In genomic region chrX:105975382-105975781, GRCh38 we compare ENCODE assay signal across 13 cellular contexts.
DNase-seq lines count a peak whose midpoint lies in the region; ATAC-seq and TF ChIP-seq lines count a peak whose summit lies in the region.
"Had no signal": no experiment of that assay in that cellular context is flagged by ENCODE, and none has a peak within 500 bp of the region (broad histone marks: within the 10 kb centered on the region; RNA-seq: fewer than 3 reads in every experiment).

No MANE protein-coding gene starts in this region.

- H2AFZ ChIP-seq in HCT116 (ENCODE audit: low read depth, low read length, poor library complexity, severe bottlenecking): no peak overlapping the region

- RAD21 ChIA-PET in HCT116 (lab: Charles Lee; ENCODE audit: low non-redundant PET in 1 of 2, low total read pairs in 2 of 2, uncharacterized antibody in 2 of 2, unreplicated experiment in 2 of 2): no interaction called here

- no peak overlapping the region for H3K9ac ChIP-seq in HCT116 (ENCODE audit: low read length)

- POLR2A ChIA-PET in HCT116 (lab: Charles Lee): no interaction called here
- POLR2A ChIA-PET in Panc1 (lab: Charles Lee): no interaction called here
- POLR2A ChIA-PET in CD4-positive, alpha-beta T cell (lab: Charles Lee): no interaction called here

- CTCF ChIA-PET in HCT116 (lab: Charles Lee) (interaction anchor here (1.6 to 2.2 kb wide), 2 partner anchors 65 to 423 kb away, joined by 6 to 8 read pairs; no protein-coding TSS in a partner anchor), Panc1 (lab: Charles Lee) (interaction anchor here (0.6 kb wide), 1 partner anchor 645 kb away, joined by 3 read pairs; no protein-coding TSS in a partner anchor)
- CTCF ChIA-PET in CD4-positive, alpha-beta T cell (lab: Charles Lee): no interaction called here

- BruUV-seq in HCT116 (replicated peaks; lab: Mats Ljungman, UMichigan) (no TSS peak), Panc1 (replicated peaks; lab: Mats Ljungman, UMichigan) (no TSS peak)

- no peaks in the 10 kb centered on the region for H4K20me1 ChIP-seq in HCT116 (ENCODE audit: insufficient read depth)

- peaks cover 3% of the 10 kb centered on the region for H3K9me3 Mint-ChIP-seq in CD4-positive, alpha-beta T cell

- TF ChIP-seq RAD21 in HCT116 (IDR thresholded peaks at IDR 0.05; ENCODE audit: low read depth): peak; percentile 57

- no peak overlapping the region for H3K4me3 ChIP-seq in HCT116 (replicated peaks in 1 of 2; ENCODE audit: low read depth in 1 of 2, low read length in 2 of 2)
- no peak overlapping the region for H3K4me3 ChIP-seq in Panc1 (ENCODE audit: low read depth in 2 of 2, low read length in 2 of 2)
- H3K4me3 ChIP-seq in fibroblast of the aortic adventitia (ENCODE audit: low read depth, low read length): no peak overlapping the region
- H3K4me3 ChIP-seq in ovary: no peak overlapping the region
- H3K4me3 ChIP-seq in thyroid gland (replicated peaks in 1 of 3): no peak overlapping the region
- H3K4me3 ChIP-seq in sigmoid colon: no peak overlapping the region
- H3K4me3 ChIP-seq: colonic mucosa, tibial artery had no signal

- no peak overlapping the region for H3K4me2 ChIP-seq in HCT116 (ENCODE audit: low read length)

- no peaks in the 10 kb centered on the region for H3K4me1 Mint-ChIP-seq in CD4-positive, alpha-beta T cell (ENCODE audit: low read depth)

- H3K9me3 ChIP-seq in HCT116 (ENCODE audit: control insufficient read depth in 1 of 2, insufficient read depth in 1 of 2, low read depth in 1 of 2, low read length in 2 of 2): no peaks in the 10 kb centered on the region
- H3K9me3 ChIP-seq in Panc1 (ENCODE audit: control insufficient read depth, insufficient read depth, low read depth, low read length): no peaks in the 10 kb centered on the region
- H3K9me3 ChIP-seq in ovary: no peaks in the 10 kb centered on the region
- H3K9me3 ChIP-seq in thyroid gland: no peaks in the 10 kb centered on the region
- no peaks in the 10 kb centered on the region for H3K9me3 ChIP-seq in CD4-positive, alpha-beta T cell (ENCODE audit: control insufficient read depth, low read length)
- H3K9me3 ChIP-seq in sigmoid colon: no peaks in the 10 kb centered on the region
- H3K9me3 ChIP-seq: colonic mucosa had no signal

- TF ChIP-seq EP300 in ovary (IDR thresholded peaks at IDR 0.05): no peak
- TF ChIP-seq EP300 in sigmoid colon (IDR thresholded peaks at IDR 0.05): no peak

- no peaks in the 10 kb centered on the region for H3K9me2 ChIP-seq in HCT116 (ENCODE audit: insufficient read depth)

- no peaks in the 10 kb centered on the region for H3K79me2 ChIP-seq in HCT116 (ENCODE audit: insufficient read depth, low read length)

- TF ChIP-seq CTCF in HCT116 (IDR thresholded peaks at IDR 0.05 in 2 of 3, conservative IDR thresholded peaks at IDR 0.05 in 1 of 3; ENCODE audit: borderline replicate concordance in 1 of 3, insufficient read depth in 1 of 3, low read depth in 2 of 3, low read length in 2 of 3): peak; percentile 12 to 43 (median 29); a peak in 4 of 6 replicates
- peak; percentile 11; the same call in 1 of the 2 replicates for TF ChIP-seq CTCF in Panc1 (IDR thresholded peaks at IDR 0.05)
- TF ChIP-seq CTCF in fibroblast of the aortic adventitia (IDR thresholded peaks at IDR 0.05; ENCODE audit: insufficient read depth, low read length): no peak
- TF ChIP-seq CTCF in ovary (IDR thresholded peaks at IDR 0.05): peak in 2 of 3 donors; percentile 34 to 42
- TF ChIP-seq CTCF in thyroid gland (IDR thresholded peaks at IDR 0.05): peak in 2 of 6 experiments; percentile 23 to 36
- TF ChIP-seq CTCF in CD4-positive, alpha-beta T cell (IDR thresholded peaks at IDR 0.05): no peak
- TF ChIP-seq CTCF in sigmoid colon (IDR thresholded peaks at IDR 0.05): no peak

- in situ Hi-C loops in Panc1 (cut with HindIII; ENCODE audit: low pct_unique_long_range_greater_than_20kb, low sequenced_read_pairs): no loop called here

- DNase-seq in HCT116 (ENCODE audit: low read depth, low spot score): peak; percentile 12
- DNase-seq in Panc1 (ENCODE audit: low read depth, low spot score): no peak
- peak; percentile 0 for DNase-seq in fibroblast of the aortic adventitia (ENCODE audit: low read depth)
- no peak for DNase-seq in ovary
- no peak for DNase-seq in thyroid gland
- DNase-seq in CD4-positive, alpha-beta T cell: no peak
- DNase-seq in sigmoid colon: no peak
- DNase-seq: activated T-cell treated with anti-CD3 and anti-CD28 coated beads, Interleukin-2, amount 50 U/mL, for 72 hours; colonic mucosa; DMS153; H7; occipital lobe; tibial artery had no signal

- no peak for TF ChIP-seq POLR2A in HCT116 (IDR thresholded peaks at IDR 0.05; ENCODE audit: borderline replicate concordance, extremely low read depth, insufficient read depth, insufficient read length)
- no peak for TF ChIP-seq POLR2A in ovary (IDR thresholded peaks at IDR 0.05)
- TF ChIP-seq POLR2A in thyroid gland (IDR thresholded peaks at IDR 0.05): no peak
- TF ChIP-seq POLR2A in sigmoid colon (IDR thresholded peaks at IDR 0.05): no peak

- no peak overlapping the region for H3K4me3 Mint-ChIP-seq in CD4-positive, alpha-beta T cell
- H3K4me3 Mint-ChIP-seq: activated T-cell treated with anti-CD3 and anti-CD28 coated beads, Interleukin-2, amount 50 U/mL, for 72 hours had no signal

- H3K27me3 ChIP-seq in HCT116 (ENCODE audit: insufficient read depth, low read length) (no peaks in the 10 kb centered on the region), Panc1 (ENCODE audit: control insufficient read depth, insufficient read depth, low read length) (no peaks in the 10 kb centered on the region), ovary (no peaks in the 10 kb centered on the region), thyroid gland (no peaks in the 10 kb centered on the region), sigmoid colon (no peaks in the 10 kb centered on the region)
- H3K27me3 ChIP-seq in CD4-positive, alpha-beta T cell (ENCODE audit: control insufficient read depth, insufficient read depth, low read length): no peaks in the 10 kb centered on the region
- H3K27me3 ChIP-seq: colonic mucosa, tibial artery had no signal

- ATAC-seq in HCT116: 0 out of 2 replicates have a peak, but pooled peaks have one; percentile 44
- ATAC-seq in Panc1: no peak
- no peak for ATAC-seq in CD4-positive, alpha-beta T cell (ENCODE audit: poor library complexity)
- ATAC-seq: activated T-cell treated with anti-CD3 and anti-CD28 coated beads, Interleukin-2, amount 50 U/mL, for 72 hours had no signal

- no peaks in the 10 kb centered on the region for H3K27me3 Mint-ChIP-seq in CD4-positive, alpha-beta T cell

- H3K4me1 ChIP-seq in HCT116 (ENCODE audit: control insufficient read depth in 1 of 2, insufficient read depth in 2 of 2, low read length in 2 of 2): no peaks in the 10 kb centered on the region
- no peaks in the 10 kb centered on the region for H3K4me1 ChIP-seq in Panc1 (ENCODE audit: control insufficient read depth, insufficient read depth, low read length)
- H3K4me1 ChIP-seq in ovary (ENCODE audit: insufficient read depth): no peaks in the 10 kb centered on the region
- no peaks in the 10 kb centered on the region for H3K4me1 ChIP-seq in thyroid gland
- no peaks in the 10 kb centered on the region for H3K4me1 ChIP-seq in sigmoid colon
- H3K4me1 ChIP-seq: colonic mucosa, tibial artery had no signal

- no peak overlapping the region for H3K27ac ChIP-seq in HCT116 (ENCODE audit: low read depth, low read length)
- H3K27ac ChIP-seq in Panc1 (ENCODE audit: low read length): no peak overlapping the region
- H3K27ac ChIP-seq in ovary: no peak overlapping the region
- H3K27ac ChIP-seq in thyroid gland: no peak overlapping the region
- H3K27ac ChIP-seq in CD4-positive, alpha-beta T cell (ENCODE audit: low read depth, low read length): no peak overlapping the region
- H3K27ac ChIP-seq in sigmoid colon: no peak overlapping the region
- H3K27ac ChIP-seq: colonic mucosa, tibial artery had no signal

- no peaks in the 10 kb centered on the region for H3K36me3 Mint-ChIP-seq in CD4-positive, alpha-beta T cell (ENCODE audit: low read depth)

- intact Hi-C loops in HCT116 (cut with micrococcal nuclease) (loop anchor here (2.0 kb wide), 1 partner anchor 421 kb away; no protein-coding TSS in a partner anchor), Panc1 (cut with micrococcal nuclease; ENCODE audit: unreplicated experiment) (no loop called here), ovary (cut with DNase I) (loop anchor here in 2 of 4 donors (5.0 to 10.0 kb wide), 2 partner anchors 419 to 422 kb away; no protein-coding TSS in a partner anchor), thyroid gland (cut with DNase I) (no loop called here), sigmoid colon (cut with DNase I) (no loop called here)
- intact Hi-C loops in CD4-positive, alpha-beta T cell (cut with DNase I, micrococcal nuclease): no loop called here

- H3K36me3 ChIP-seq in HCT116 (ENCODE audit: control insufficient read depth in 1 of 2, insufficient read depth in 2 of 2, low read length in 2 of 2) (no peaks in the 10 kb centered on the region), Panc1 (ENCODE audit: control insufficient read depth, insufficient read depth, low read length) (no peaks in the 10 kb centered on the region), ovary (no peaks in the 10 kb centered on the region), thyroid gland (no peaks in the 10 kb centered on the region), sigmoid colon (no peaks in the 10 kb centered on the region)
- H3K36me3 ChIP-seq: colonic mucosa, tibial artery had no signal

- no peak overlapping the region for H3K27ac Mint-ChIP-seq in CD4-positive, alpha-beta T cell
- H3K27ac Mint-ChIP-seq: activated T-cell treated with anti-CD3 and anti-CD28 coated beads, Interleukin-2, amount 50 U/mL, for 72 hours had no signal

TF ChIP-seq in HCT116, 20 proteins besides CTCF, POLR2A, EP300 and RAD21 (continues in another document):
- no peak for TF ChIP-seq EZH2phosphoT487 (IDR thresholded peaks at IDR 0.05; ENCODE audit: borderline replicate concordance)

Comparison
In these comparisons a context has a peak if more than half of its experiments do, and no peak if none do; other contexts are left out.
1. DNase-seq: peak in HCT116 (single experiment) and fibroblast of the aortic adventitia (single experiment); none in Panc1 (single experiment), ovary (0 of 5), thyroid gland (0 of 2), CD4-positive, alpha-beta T cell (0 of 10) and sigmoid colon (single experiment).
2. CTCF ChIP-seq: peak in HCT116 (3 of 3), Panc1 (single experiment) and ovary (2 of 3); none in fibroblast of the aortic adventitia (single experiment), CD4-positive, alpha-beta T cell (single experiment) and sigmoid colon (0 of 4).